Comparison of ENCODE assay signal across 9 cellular contexts in genomic region chr1:155261401-155261887, GRCh38. TPM values are rescaled to one million over a fixed set of nuclear protein-coding genes. Genes with fewer than 3 reads are reported as not detected.
DNase-seq lines count a peak whose midpoint lies in the region; ATAC-seq and TF ChIP-seq lines count a peak whose summit lies in the region.
"Had no signal": no experiment of that assay in that cellular context is flagged by ENCODE, and none has a peak within 500 bp of the region (broad histone marks: within the 10 kb centered on the region; RNA-seq: fewer than 3 reads in every experiment).

No MANE protein-coding gene starts in this region.

- TF ChIP-seq CTCF in Peyer's patch (IDR thresholded peaks at IDR 0.05) (peak in 1 of 6 experiments; percentile 1), epithelial cell of proximal tubule (conservative IDR thresholded peaks at IDR 0.05; ENCODE audit: low read depth, low read length) (peak; percentile 3)

- no peak overlapping the region for H2BK12ac ChIP-seq in trophoblast cell (ENCODE audit: low read length)

- H3K27me3 ChIP-seq in Peyer's patch (no peaks in the 10 kb centered on the region), trophoblast cell (ENCODE audit: insufficient read depth, low read length) (no peaks in the 10 kb centered on the region)

- peak overlapping the region; percentile 81 to 93 (median 84) for H3K27ac ChIP-seq in Peyer's patch
- H3K27ac ChIP-seq in trophoblast cell (ENCODE audit: low read depth, low read length), result no peak overlapping the region

- H3K4me1 ChIP-seq in Peyer's patch (peaks cover 4 to 16% (median 10%) of the 10 kb centered on the region in 4 donors), trophoblast cell (ENCODE audit: control insufficient read depth in 1 of 2, insufficient read depth in 2 of 2, low read length in 2 of 2) (peaks cover 5 to 9% of the 10 kb centered on the region in 2 experiments)

- H3K9me3 ChIP-seq in Peyer's patch (no peaks in the 10 kb centered on the region), trophoblast cell (ENCODE audit: insufficient read depth, low read depth, low read length) (no peaks in the 10 kb centered on the region)

- H2BK5ac ChIP-seq in trophoblast cell (ENCODE audit: low read depth, low read length, poor library complexity), result no peak overlapping the region

- H3K4me3 ChIP-seq in Peyer's patch, result peak overlapping the region; percentile 83 to 91 (median 85)
- peak overlapping the region; percentile 89 for H3K4me3 ChIP-seq in epithelial cell of proximal tubule (ENCODE audit: low read depth, low read length)
- H3K4me3 ChIP-seq in trophoblast cell (ENCODE audit: low read depth, low read length), result peak overlapping the region; percentile 80

- peak overlapping the region; percentile 47 for H3K14ac ChIP-seq in trophoblast cell (ENCODE audit: low read length)

- peak overlapping the region; percentile 31 for H2AK5ac ChIP-seq in trophoblast cell (ENCODE audit: low read length)

- DNase-seq in AG08396 (ENCODE audit: low spot score) (peak; percentile 35), Peyer's patch (no peak), epithelial cell of proximal tubule (ENCODE audit: low read depth) (no peak), trophoblast cell (no peak), NCI-H1417 (lab: John Stamatoyannopoulos, UW) (no peak)

- no peak overlapping the region for H3K23ac ChIP-seq in trophoblast cell (ENCODE audit: low read length)

- H4K8ac ChIP-seq in trophoblast cell (ENCODE audit: low read depth, low read length), result peak overlapping the region; percentile 72

- H2AFZ ChIP-seq in trophoblast cell (ENCODE audit: insufficient read depth, low read length, poor library complexity), result peak overlapping the region; percentile 65

- peak overlapping the region; percentile 29 for H2BK120ac ChIP-seq in trophoblast cell (ENCODE audit: insufficient read depth, low read length, poor library complexity)

- peak overlapping the region; percentile 76 for H3K4ac ChIP-seq in trophoblast cell (ENCODE audit: low read depth, low read length)

- peak overlapping the region; percentile 86 for H3K4me2 ChIP-seq in trophoblast cell (ENCODE audit: low read length)

- H4K12ac ChIP-seq in trophoblast cell (ENCODE audit: low read depth, low read length), result peak overlapping the region; percentile 65

- H3K36me3 ChIP-seq in Peyer's patch (peaks cover 0 to 61% (median 0%) of the 10 kb centered on the region in 3 donors), trophoblast cell (ENCODE audit: control insufficient read depth in 1 of 2, insufficient read depth in 2 of 2, low read length in 2 of 2) (peaks cover 35 to 48% of the 10 kb centered on the region in 2 experiments)

- H4K91ac ChIP-seq in trophoblast cell (ENCODE audit: low read depth, low read length), result peak overlapping the region; percentile 58

- H3K18ac ChIP-seq in trophoblast cell (ENCODE audit: low read length), result peak overlapping the region; percentile 33

- no peak for TF ChIP-seq POLR2A in Peyer's patch (IDR thresholded peaks at IDR 0.05)

- H3K79me1 ChIP-seq in trophoblast cell (ENCODE audit: low read length), result peaks cover 5% of the 10 kb centered on the region

- ATAC-seq in GM21390 (IDR thresholded peaks at IDR 0.05; ENCODE audit: unreplicated experiment), result peak; percentile 15
- no peak for ATAC-seq in GM18511 (IDR thresholded peaks at IDR 0.05; ENCODE audit: unreplicated experiment)
- no peak for ATAC-seq in GM18861 (IDR thresholded peaks at IDR 0.05; ENCODE audit: unreplicated experiment)

- peak overlapping the region; percentile 80 for H3K9ac ChIP-seq in trophoblast cell (ENCODE audit: low read length)

- WGBS in trophoblast cell (ENCODE audit: extremely low coverage, insufficient coverage, insufficient read length), result no CpG with 5 or more reads among the region's 9 CpGs

- peaks cover 7% of the 10 kb centered on the region for H3K79me2 ChIP-seq in trophoblast cell (ENCODE audit: control insufficient read depth, insufficient read depth, low read length, poor library complexity)

RNA-seq across cellular contexts. Expression of gene SCAMP3, which starts 0.7 kb away (rescaled TPM):
- total RNA-seq in Peyer's patch (10 to 100 TPM; 34.7 to 63.7 (median 49.2) TPM), epithelial cell of proximal tubule (61.8 and 89.7 TPM in 2 replicates)
- 71.1 and 75.0 TPM in 2 replicates for polyA plus RNA-seq in trophoblast cell (2013)

RNA-seq across cellular contexts. Expression of gene ENTREP3, which starts 6.2 kb away (rescaled TPM):
- total RNA-seq in Peyer's patch (10 to 100 TPM in 3 of 4 donors, 1 to 10 TPM in 1; 5.8 to 20.7 (median 15.4) TPM), epithelial cell of proximal tubule (10.8 and 15.9 TPM in 2 replicates)
- polyA plus RNA-seq in trophoblast cell (2013), result 38.7 and 39.3 TPM in 2 replicates

RNA-seq across cellular contexts. Expression of gene CLK2, which starts 11.9 kb away (rescaled TPM):
- total RNA-seq in Peyer's patch (100 to 1,000 TPM in 2 of 4 donors, 10 to 100 TPM in 2; 44.7 to 125 (median 98.5) TPM), epithelial cell of proximal tubule (20.7 and 43.7 TPM in 2 replicates)
- 48.9 and 52.4 TPM in 2 replicates for polyA plus RNA-seq in trophoblast cell (2013)

RNA-seq across cellular contexts. Expression of gene HCN3, which starts 15.8 kb away (rescaled TPM):
- total RNA-seq in Peyer's patch (10 to 100 TPM in 3 of 4 donors, 1 to 10 TPM in 1; 7.4 to 25.5 (median 19.5) TPM), epithelial cell of proximal tubule (0.72 and 8.1 TPM in 2 replicates)
- polyA plus RNA-seq in trophoblast cell (2013), result 2.5 and 2.8 TPM in 2 replicates

RNA-seq across cellular contexts. Expression of gene PKLR, which starts 39.8 kb away (rescaled TPM):
- total RNA-seq in Peyer's patch (10 to 100 TPM in 3 of 4 donors, not detected in 1; 35.7 to 50.5 (median 36.2) TPM), epithelial cell of proximal tubule (not detected in 2 replicates)
- polyA plus RNA-seq in trophoblast cell (2013), result 0.03 and 0.04 TPM in 2 replicates
- total RNA-seq: pulmonary artery endothelial cell had no signal
